In genomic region chr3:49172616-49173041, GRCh38 we compare ENCODE assay signal across 11 cellular contexts. TPM values are rescaled to one million over a fixed set of nuclear protein-coding genes. Genes with fewer than 3 reads are reported as not detected.
DNase-seq lines count a peak whose midpoint lies in the region; ATAC-seq, FAIRE-seq and TF ChIP-seq lines count a peak whose summit lies in the region.
"Had no signal": no experiment of that assay in that cellular context is flagged by ENCODE, and none has a peak within 500 bp of the region (broad histone marks: within the 10 kb centered on the region; RNA-seq: fewer than 3 reads in every experiment).

No MANE protein-coding gene starts in this region.

- no peak for ATAC-seq in HCT116
- 0 out of 3 replicates have a peak, but pooled peaks have one; percentile 3 for ATAC-seq in HepG2
- ATAC-seq in HG03442 (IDR thresholded peaks at IDR 0.05; ENCODE audit: unreplicated experiment), result no peak
- ATAC-seq: Panc1 had no signal

- in situ Hi-C loops in HepG2 (cut with HindIII; ENCODE audit: extremely low pct_ligation_motif_present, low pct_unique_long_range_greater_than_20kb), result loop anchor here (25.0 kb wide), 1 partner anchor 265 kb away; the partner anchor contains the start of gene NICN1

- H3K79me2 ChIP-seq in HCT116 (ENCODE audit: insufficient read depth, low read length), result no peaks in the 10 kb centered on the region
- no peaks in the 10 kb centered on the region for H3K79me2 ChIP-seq in HepG2 (ENCODE audit: insufficient read depth, low read length)
- peaks cover 23% of the 10 kb centered on the region for H3K79me2 ChIP-seq in smooth muscle cell (ENCODE audit: low read depth)

- H3K27ac ChIP-seq in HCT116 (ENCODE audit: low read depth, low read length) (peak overlapping the region; percentile 7; the same call in 1 of the 2 replicates), HepG2 (ENCODE audit: extremely low read length, insufficient read depth, low read length) (no peak overlapping the region), smooth muscle cell (ENCODE audit: low read depth) (peak overlapping the region; percentile 54)
- H3K27ac ChIP-seq: epithelial cell of prostate had no signal

- H3K36me3 ChIP-seq in HCT116 (ENCODE audit: control insufficient read depth in 1 of 2, insufficient read depth in 2 of 2, low read length in 2 of 2) (no peaks in the 10 kb centered on the region), HepG2 (replicated peaks in 1 of 2; ENCODE audit: control insufficient read depth in 1 of 2, insufficient read depth in 2 of 2, low read length in 2 of 2) (peaks cover 0 to 1% of the 10 kb centered on the region in 2 experiments; a peak in 1 of 5 replicates), smooth muscle cell (ENCODE audit: low read depth) (no peaks in the 10 kb centered on the region)

- intact Hi-C loops in HCT116 (cut with micrococcal nuclease) (loop anchor here (5.0 kb wide), 2 partner anchors 90 to 185 kb away; partner anchors contain the start of gene GPX1), MCF 10A (cut with micrococcal nuclease) (loop anchor here (5.0 kb wide), 1 partner anchor 125 kb away; no protein-coding TSS in a partner anchor), HepG2 (cut with micrococcal nuclease; ENCODE audit: unreplicated experiment) (no loop called here)

- H3K27me3 ChIP-seq in HCT116 (ENCODE audit: insufficient read depth, low read length) (no peaks in the 10 kb centered on the region), HepG2 (ENCODE audit: control insufficient read depth in 1 of 2, insufficient read depth in 2 of 2, low read length in 2 of 2) (no peaks in the 10 kb centered on the region), smooth muscle cell (ENCODE audit: low read depth) (no peaks in the 10 kb centered on the region)

- H3K4me2 ChIP-seq in HCT116 (ENCODE audit: low read length) (peak overlapping the region; percentile 99), HepG2 (ENCODE audit: low read depth, low read length) (peak overlapping the region; percentile 96), smooth muscle cell (peak overlapping the region; percentile 95)

- H3K4me1 ChIP-seq in HCT116 (ENCODE audit: control insufficient read depth in 1 of 2, insufficient read depth in 2 of 2, low read length in 2 of 2) (peaks cover 14 to 37% of the 10 kb centered on the region in 2 experiments; a peak in 3 of 4 replicates), HepG2 (ENCODE audit: insufficient read depth, low read length) (peaks cover 47% of the 10 kb centered on the region), smooth muscle cell (ENCODE audit: low read depth) (peaks cover 28% of the 10 kb centered on the region)

- no peaks in the 10 kb centered on the region for H3K9me3 Mint-ChIP-seq in MCF 10A (ENCODE audit: unreplicated experiment)
- H3K9me3 Mint-ChIP-seq in activated naive CD4-positive, alpha-beta T cell treated with anti-CD3 and anti-CD28 coated beads, Interleukin-2, amount 10 ng/mL, durations not matched to agents 7 days and 5 days, result no peaks in the 10 kb centered on the region

- POLR2A ChIA-PET in HCT116 (lab: Charles Lee), result no interaction called here
- POLR2A ChIA-PET in MCF 10A (lab: Yijun Ruan, JAX), result no interaction called here
- POLR2A ChIA-PET in HepG2 (lab: Yijun Ruan, JAX), result no interaction called here

- BruUV-seq in HCT116 (replicated peaks; lab: Mats Ljungman, UMichigan) (no TSS peak), MCF 10A (replicated peaks; lab: Mats Ljungman, UMichigan) (no TSS peak), HepG2 (replicated peaks; lab: Mats Ljungman, UMichigan) (no TSS peak)

- peaks cover 6% of the 10 kb centered on the region for H3K4me1 Mint-ChIP-seq in MCF 10A (ENCODE audit: insufficient read depth, unreplicated experiment)
- H3K4me1 Mint-ChIP-seq in activated naive CD4-positive, alpha-beta T cell treated with anti-CD3 and anti-CD28 coated beads, Interleukin-2, amount 10 ng/mL, durations not matched to agents 7 days and 5 days, result peaks cover 9% of the 10 kb centered on the region

- H3K4me3 ChIP-seq in HCT116 (replicated peaks in 1 of 2; ENCODE audit: low read depth in 1 of 2, low read length in 2 of 2) (no peak overlapping the region; a peak in 1 of 4 replicates), HepG2 (replicated peaks in 1 of 3; ENCODE audit: insufficient read depth in 1 of 3, low read depth in 2 of 3, low read length in 3 of 3) (peak overlapping the region; percentile 80 to 89 (median 80); a peak in 5 of 6 replicates), smooth muscle cell (peak overlapping the region; percentile 85)

- peak overlapping the region; percentile 73 for H3K4me3 Mint-ChIP-seq in MCF 10A (ENCODE audit: unreplicated experiment)
- H3K4me3 Mint-ChIP-seq in activated naive CD4-positive, alpha-beta T cell treated with anti-CD3 and anti-CD28 coated beads, Interleukin-2, amount 10 ng/mL, durations not matched to agents 7 days and 5 days, result no peak overlapping the region

- no peak for TF ChIP-seq POLR2A in HCT116 (IDR thresholded peaks at IDR 0.05; ENCODE audit: borderline replicate concordance, extremely low read depth, insufficient read depth, insufficient read length)
- no peak for TF ChIP-seq POLR2A in HepG2 (IDR thresholded peaks at IDR 0.05; ENCODE audit: insufficient read depth in 1 of 2, low read depth in 2 of 2, low read length in 2 of 2)

- no peaks in the 10 kb centered on the region for H3K27me3 Mint-ChIP-seq in MCF 10A (ENCODE audit: insufficient read depth, unreplicated experiment)
- peaks cover 26% of the 10 kb centered on the region for H3K27me3 Mint-ChIP-seq in activated naive CD4-positive, alpha-beta T cell treated with anti-CD3 and anti-CD28 coated beads, Interleukin-2, amount 10 ng/mL, durations not matched to agents 7 days and 5 days

- H3K36me3 Mint-ChIP-seq in MCF 10A (ENCODE audit: insufficient read depth, unreplicated experiment), result no peaks in the 10 kb centered on the region
- no peaks in the 10 kb centered on the region for H3K36me3 Mint-ChIP-seq in activated naive CD4-positive, alpha-beta T cell treated with anti-CD3 and anti-CD28 coated beads, Interleukin-2, amount 10 ng/mL, durations not matched to agents 7 days and 5 days

- no peaks in the 10 kb centered on the region for H3K9me2 ChIP-seq in HCT116 (ENCODE audit: insufficient read depth)

- no peaks in the 10 kb centered on the region for H4K20me1 ChIP-seq in HCT116 (ENCODE audit: insufficient read depth)
- no peaks in the 10 kb centered on the region for H4K20me1 ChIP-seq in HepG2 (ENCODE audit: insufficient read depth, low read length)
- no peaks in the 10 kb centered on the region for H4K20me1 ChIP-seq in smooth muscle cell (ENCODE audit: low read depth)

- 40% methylated on average over 1 of the region's 6 CpGs for WGBS in HepG2 (ENCODE audit: low lambda C conversion rate)
- 94% methylated on average over 6 of the region's 6 CpGs for whole genome bisulfite sequencing in smooth muscle cell (ENCODE audit: low lambda C conversion rate)

- TF ChIP-seq RAD21 in HCT116 (IDR thresholded peaks at IDR 0.05; ENCODE audit: low read depth) (no peak), HepG2 (CRISPR knock-in tag; IDR thresholded peaks at IDR 0.05) (no peak)

- H3F3A ChIP-seq in smooth muscle cell (ENCODE audit: low read depth), result no peaks in the 10 kb centered on the region

- H3K9me3 ChIP-seq in HCT116 (ENCODE audit: control insufficient read depth in 1 of 2, insufficient read depth in 1 of 2, low read depth in 1 of 2, low read length in 2 of 2) (no peaks in the 10 kb centered on the region), HepG2 (ENCODE audit: low read length) (no peaks in the 10 kb centered on the region), smooth muscle cell (replicated peaks; ENCODE audit: low read depth) (no peaks in the 10 kb centered on the region)

- TF ChIP-seq CTCF in HCT116 (IDR thresholded peaks at IDR 0.05 in 2 of 3, conservative IDR thresholded peaks at IDR 0.05 in 1 of 3; ENCODE audit: borderline replicate concordance in 1 of 3, insufficient read depth in 1 of 3, low read depth in 2 of 3, low read length in 2 of 3) (no peak), MCF 10A (IDR thresholded peaks at IDR 0.05; ENCODE audit: unreplicated experiment) (no peak), HepG2 (CRISPR knock-in tag; IDR thresholded peaks at IDR 0.05) (no peak), smooth muscle cell (IDR thresholded peaks at IDR 0.05; ENCODE audit: borderline replicate concordance, insufficient read depth, poor library complexity, severe bottlenecking) (no peak)

- H2AFZ ChIP-seq in HCT116 (ENCODE audit: low read depth, low read length, poor library complexity, severe bottlenecking) (no peak overlapping the region), HepG2 (ENCODE audit: low read length) (no peak overlapping the region), smooth muscle cell (ENCODE audit: low read depth) (no peak overlapping the region)

- no peak overlapping the region for H3K27ac Mint-ChIP-seq in MCF 10A (ENCODE audit: low read depth, unreplicated experiment)
- no peak overlapping the region for H3K27ac Mint-ChIP-seq in activated naive CD4-positive, alpha-beta T cell treated with anti-CD3 and anti-CD28 coated beads, Interleukin-2, amount 10 ng/mL, durations not matched to agents 7 days and 5 days

- DNase-seq in HCT116 (ENCODE audit: low read depth, low spot score), result no peak
- no peak for DNase-seq in MCF 10A (ENCODE audit: unreplicated experiment)
- DNase-seq in HepG2 (ENCODE audit: low spot score), result no peak
- DNase-seq in smooth muscle cell (lab: John Stamatoyannopoulos, UW; ENCODE audit: unreplicated experiment), result no peak
- DNase-seq in activated naive CD4-positive, alpha-beta T cell treated with anti-CD3 and anti-CD28 coated beads, Interleukin-2, amount 10 ng/mL, durations not matched to agents 7 days and 5 days, result no peak
- DNase-seq in GM19239 (ENCODE audit: insufficient read length, low spot score), result no peak
- no peak for DNase-seq in NCI-H2196 (lab: John Stamatoyannopoulos, UW; ENCODE audit: unreplicated experiment)
- DNase-seq: activated CD8-positive, alpha-beta memory T cell treated with anti-CD3 and anti-CD28 coated beads, Interleukin-2, amount 50 U/mL, for 4 hours had no signal

- no peak for TF ChIP-seq EP300 in HepG2 (IDR thresholded peaks at IDR 0.05; ENCODE audit: low read depth in 2 of 2, low read length in 2 of 2)
- TF ChIP-seq EP300 in HepG2 (CRISPR knock-in tag; IDR thresholded peaks at IDR 0.05; ENCODE audit: borderline replicate concordance), result no peak

- H3K9ac ChIP-seq in HCT116 (ENCODE audit: low read length) (no peak overlapping the region), HepG2 (ENCODE audit: insufficient read depth, low read depth, low read length) (peak overlapping the region; percentile 81), smooth muscle cell (ENCODE audit: low read depth) (peak overlapping the region; percentile 81)

- CTCF ChIA-PET in HCT116 (lab: Charles Lee), result interaction anchor here (1.3 kb wide), 1 partner anchor 277 kb away, joined by 3 read pairs; no protein-coding TSS in a partner anchor
- CTCF ChIA-PET in MCF 10A (lab: Yijun Ruan, JAX), result interaction anchor here (0.7 to 0.8 kb wide), 2 partner anchors 14 to 33 kb away, joined by 4 to 5 read pairs; no protein-coding TSS in a partner anchor
- CTCF ChIA-PET in HepG2 (lab: Yijun Ruan, JAX; ENCODE audit: low intra/inter-chr PET ratio, low total read pairs), result no interaction called here
- CTCF ChIA-PET in activated naive CD4-positive, alpha-beta T cell treated with anti-CD3 and anti-CD28 coated beads, Interleukin-2, amount 10 ng/mL, durations not matched to agents 7 days and 5 days (lab: Charles Lee), result interaction anchor here (0.6 kb wide), 1 partner anchor 9 kb away, joined by 3 read pairs; no protein-coding TSS in a partner anchor

- FAIRE-seq in HepG2 (lab: Jason Lieb, UNC) (no peak), GM19239 (lab: Jason Lieb, UNC) (no peak)

- RAD21 ChIA-PET in HCT116 (lab: Charles Lee; ENCODE audit: low non-redundant PET in 1 of 2, low total read pairs in 2 of 2, uncharacterized antibody in 2 of 2, unreplicated experiment in 2 of 2), result no interaction called here

RNA-seq across cellular contexts. Expression of gene KLHDC8B, which starts 1.2 kb away (rescaled TPM):
- total RNA-seq in HCT116 (2021; ENCODE audit: unreplicated experiment), result 10.4 TPM
- polyA plus RNA-seq in HCT116 (2012), result 10.8 and 11.6 TPM in 2 replicates
- 1.7 and 2.4 TPM in 2 replicates for total RNA-seq in MCF 10A (2022)
- 17.2 and 17.7 TPM in 2 replicates for total RNA-seq in HepG2 (2016; rRNA removed; fragmentation: Illumina TruSeq; extraction: Trizol)
- total RNA-seq in HepG2 (2016; cell fraction: cytosol; rRNA removed; fragmentation: Illumina TruSeq; extraction: Trizol; ENCODE audit: low read depth), result 5.3 and 6.0 TPM in 2 replicates
- 18.2 and 18.3 TPM in 2 replicates for total RNA-seq in HepG2 (2016; cell fraction: insoluble cytoplasmic fraction; rRNA removed; fragmentation: Illumina TruSeq; extraction: Trizol)
- total RNA-seq in HepG2 (2016; cell fraction: membrane; rRNA removed; fragmentation: Illumina TruSeq; extraction: Trizol), result 12.5 and 13.9 TPM in 2 replicates
- total RNA-seq in HepG2 (2016; cell fraction: nucleus; rRNA removed; fragmentation: Illumina TruSeq; extraction: Trizol), result 9.8 and 11.3 TPM in 2 replicates
- 17.8 and 25.3 TPM in 2 replicates for polyA plus RNA-seq in HepG2 (2011; rRNA removed)
- 22.1 and 25.8 TPM in 2 replicates for polyA plus RNA-seq in HepG2 (2011; cell fraction: cytosol; rRNA removed)
- polyA plus RNA-seq in HepG2 (2011; cell fraction: nucleus; rRNA removed), result 23.7 and 30.7 TPM in 2 replicates
- polyA plus RNA-seq in HepG2 (2012), result 10.3 and 15.5 TPM in 2 replicates
- polyA plus RNA-seq in HepG2 (2016; cell fraction: cytosol; fragmentation: Illumina TruSeq; extraction: Trizol; ENCODE audit: low read depth), result 3.5 and 4.4 TPM in 2 replicates
- 15.1 and 17.0 TPM in 2 replicates for polyA plus RNA-seq in HepG2 (2016; cell fraction: insoluble cytoplasmic fraction; fragmentation: Illumina TruSeq; extraction: Trizol; ENCODE audit: low read depth)
- 8.7 and 9.4 TPM in 2 replicates for polyA plus RNA-seq in HepG2 (2016; cell fraction: membrane; fragmentation: Illumina TruSeq; extraction: Trizol; ENCODE audit: low read depth)
- 19.1 and 19.7 TPM in 2 replicates for polyA plus RNA-seq in HepG2 (2016; cell fraction: nucleus; fragmentation: Illumina TruSeq; extraction: Trizol; ENCODE audit: insufficient read depth, low read depth)
- 1.0 and 28.1 TPM in 2 replicates for polyA minus RNA-seq in HepG2 (2011; rRNA and poly(A)+ RNA removed; ENCODE audit: low replicate concordance)
- polyA minus RNA-seq in HepG2 (2011; cell fraction: cytosol; rRNA and poly(A)+ RNA removed), result 8.4 and 13.7 TPM in 2 replicates
- polyA minus RNA-seq in HepG2 (2011; cell fraction: nucleus; rRNA and poly(A)+ RNA removed), result 9.1 and 15.0 TPM in 2 replicates
- total RNA-seq in smooth muscle cell, result 20.8 and 22.5 TPM in 2 replicates
- 42.1 and 51.9 TPM in 2 replicates for polyA plus RNA-seq in smooth muscle cell

RNA-seq across cellular contexts. Expression of gene CCDC71, which starts 6.5 kb away (rescaled TPM):
- total RNA-seq in HCT116 (2021; ENCODE audit: unreplicated experiment) (32.8 TPM), MCF 10A (2022) (25.7 and 26.0 TPM in 2 replicates), HepG2 (2016; rRNA removed; fragmentation: Illumina TruSeq; extraction: Trizol) (13.3 and 14.3 TPM in 2 replicates), smooth muscle cell (19.6 and 33.8 TPM in 2 replicates)
- 19.7 and 24.3 TPM in 2 replicates for polyA plus RNA-seq in HCT116 (2012)
- 4.1 and 4.7 TPM in 2 replicates for total RNA-seq in HepG2 (2016; cell fraction: cytosol; rRNA removed; fragmentation: Illumina TruSeq; extraction: Trizol; ENCODE audit: low read depth)
- 12.6 and 13.9 TPM in 2 replicates for total RNA-seq in HepG2 (2016; cell fraction: insoluble cytoplasmic fraction; rRNA removed; fragmentation: Illumina TruSeq; extraction: Trizol)
- total RNA-seq in HepG2 (2016; cell fraction: membrane; rRNA removed; fragmentation: Illumina TruSeq; extraction: Trizol), result 10.5 and 10.7 TPM in 2 replicates
- 9.0 and 9.1 TPM in 2 replicates for total RNA-seq in HepG2 (2016; cell fraction: nucleus; rRNA removed; fragmentation: Illumina TruSeq; extraction: Trizol)
- polyA plus RNA-seq in HepG2 (2011; rRNA removed) (9.7 and 14.9 TPM in 2 replicates), smooth muscle cell (0.59 and 0.80 TPM in 2 replicates)
- polyA plus RNA-seq in HepG2 (2011; cell fraction: cytosol; rRNA removed), result 11.8 and 15.0 TPM in 2 replicates
- 12.1 and 12.2 TPM in 2 replicates for polyA plus RNA-seq in HepG2 (2011; cell fraction: nucleus; rRNA removed)
- polyA plus RNA-seq in HepG2 (2012), result 6.4 and 7.7 TPM in 2 replicates
- 2.1 and 3.0 TPM in 2 replicates for polyA plus RNA-seq in HepG2 (2016; cell fraction: cytosol; fragmentation: Illumina TruSeq; extraction: Trizol; ENCODE audit: low read depth)
- polyA plus RNA-seq in HepG2 (2016; cell fraction: insoluble cytoplasmic fraction; fragmentation: Illumina TruSeq; extraction: Trizol; ENCODE audit: low read depth), result 15.2 TPM in 2 replicates
- 5.5 and 5.6 TPM in 2 replicates for polyA plus RNA-seq in HepG2 (2016; cell fraction: membrane; fragmentation: Illumina TruSeq; extraction: Trizol; ENCODE audit: low read depth)
- 9.9 and 12.2 TPM in 2 replicates for polyA plus RNA-seq in HepG2 (2016; cell fraction: nucleus; fragmentation: Illumina TruSeq; extraction: Trizol; ENCODE audit: insufficient read depth, low read depth)
- 56.3 and 64.8 TPM in 2 replicates for polyA minus RNA-seq in HepG2 (2011; rRNA and poly(A)+ RNA removed; ENCODE audit: low replicate concordance)
- polyA minus RNA-seq in HepG2 (2011; cell fraction: cytosol; rRNA and poly(A)+ RNA removed), result 9.1 and 9.9 TPM in 2 replicates
- polyA minus RNA-seq in HepG2 (2011; cell fraction: nucleus; rRNA and poly(A)+ RNA removed), result 24.2 and 24.7 TPM in 2 replicates

RNA-seq across cellular contexts. Expression of gene LAMB2, which starts 39.8 kb away (rescaled TPM):
- 213 TPM for total RNA-seq in HCT116 (2021; ENCODE audit: unreplicated experiment)
- 277 and 293 TPM in 2 replicates for polyA plus RNA-seq in HCT116 (2012)
- 224 and 264 TPM in 2 replicates for total RNA-seq in MCF 10A (2022)
- total RNA-seq in HepG2 (2016; rRNA removed; fragmentation: Illumina TruSeq; extraction: Trizol), result 67.9 and 208 TPM in 2 replicates
- total RNA-seq in HepG2 (2016; cell fraction: cytosol; rRNA removed; fragmentation: Illumina TruSeq; extraction: Trizol; ENCODE audit: low read depth), result 13.5 and 15.2 TPM in 2 replicates
- total RNA-seq in HepG2 (2016; cell fraction: insoluble cytoplasmic fraction; rRNA removed; fragmentation: Illumina TruSeq; extraction: Trizol), result 56.7 and 217 TPM in 2 replicates
- 16.6 and 17.9 TPM in 2 replicates for total RNA-seq in HepG2 (2016; cell fraction: membrane; rRNA removed; fragmentation: Illumina TruSeq; extraction: Trizol)
- total RNA-seq in HepG2 (2016; cell fraction: nucleus; rRNA removed; fragmentation: Illumina TruSeq; extraction: Trizol), result 198 and 230 TPM in 2 replicates
- polyA plus RNA-seq in HepG2 (2011; rRNA removed), result 443 and 619 TPM in 2 replicates
- polyA plus RNA-seq in HepG2 (2011; cell fraction: cytosol; rRNA removed), result 165 and 171 TPM in 2 replicates
- 2,056 and 2,231 TPM in 2 replicates for polyA plus RNA-seq in HepG2 (2011; cell fraction: nucleus; rRNA removed)
- polyA plus RNA-seq in HepG2 (2012), result 234 and 362 TPM in 2 replicates
- 7.4 and 10.4 TPM in 2 replicates for polyA plus RNA-seq in HepG2 (2016; cell fraction: cytosol; fragmentation: Illumina TruSeq; extraction: Trizol; ENCODE audit: low read depth)
- polyA plus RNA-seq in HepG2 (2016; cell fraction: insoluble cytoplasmic fraction; fragmentation: Illumina TruSeq; extraction: Trizol; ENCODE audit: low read depth), result 45.9 and 61.9 TPM in 2 replicates
- 9.9 and 13.5 TPM in 2 replicates for polyA plus RNA-seq in HepG2 (2016; cell fraction: membrane; fragmentation: Illumina TruSeq; extraction: Trizol; ENCODE audit: low read depth)
- 423 and 430 TPM in 2 replicates for polyA plus RNA-seq in HepG2 (2016; cell fraction: nucleus; fragmentation: Illumina TruSeq; extraction: Trizol; ENCODE audit: insufficient read depth, low read depth)
- 13.3 and 724 TPM in 2 replicates for polyA minus RNA-seq in HepG2 (2011; rRNA and poly(A)+ RNA removed; ENCODE audit: low replicate concordance)
- polyA minus RNA-seq in HepG2 (2011; cell fraction: cytosol; rRNA and poly(A)+ RNA removed), result 108 and 211 TPM in 2 replicates
- polyA minus RNA-seq in HepG2 (2011; cell fraction: nucleus; rRNA and poly(A)+ RNA removed), result 147 and 217 TPM in 2 replicates
- total RNA-seq in smooth muscle cell, result 354 and 503 TPM in 2 replicates
- polyA plus RNA-seq in smooth muscle cell, result 456 and 471 TPM in 2 replicates

RNA-seq across cellular contexts. Expression of gene USP19, which starts 52.0 kb away (rescaled TPM):
- total RNA-seq in HCT116 (2021; ENCODE audit: unreplicated experiment) (92.8 TPM), MCF 10A (2022) (39.3 and 51.4 TPM in 2 replicates), HepG2 (2016; rRNA removed; fragmentation: Illumina TruSeq; extraction: Trizol) (31.7 and 33.8 TPM in 2 replicates), smooth muscle cell (21.1 and 42.3 TPM in 2 replicates)
- 58.3 and 75.2 TPM in 2 replicates for polyA plus RNA-seq in HCT116 (2012)
- total RNA-seq in HepG2 (2016; cell fraction: cytosol; rRNA removed; fragmentation: Illumina TruSeq; extraction: Trizol; ENCODE audit: low read depth), result 3.2 and 3.3 TPM in 2 replicates
- 28.9 and 29.8 TPM in 2 replicates for total RNA-seq in HepG2 (2016; cell fraction: insoluble cytoplasmic fraction; rRNA removed; fragmentation: Illumina TruSeq; extraction: Trizol)
- 7.3 and 7.8 TPM in 2 replicates for total RNA-seq in HepG2 (2016; cell fraction: membrane; rRNA removed; fragmentation: Illumina TruSeq; extraction: Trizol)
- 30.6 and 33.3 TPM in 2 replicates for total RNA-seq in HepG2 (2016; cell fraction: nucleus; rRNA removed; fragmentation: Illumina TruSeq; extraction: Trizol)
- polyA plus RNA-seq in HepG2 (2011; rRNA removed) (28.3 and 36.6 TPM in 2 replicates), smooth muscle cell (20.6 and 22.1 TPM in 2 replicates)
- polyA plus RNA-seq in HepG2 (2011; cell fraction: cytosol; rRNA removed), result 20.1 and 31.8 TPM in 2 replicates
- 90.2 and 110 TPM in 2 replicates for polyA plus RNA-seq in HepG2 (2011; cell fraction: nucleus; rRNA removed)
- polyA plus RNA-seq in HepG2 (2012), result 21.9 and 23.6 TPM in 2 replicates
- polyA plus RNA-seq in HepG2 (2016; cell fraction: cytosol; fragmentation: Illumina TruSeq; extraction: Trizol; ENCODE audit: low read depth), result 0.88 and 1.7 TPM in 2 replicates
- polyA plus RNA-seq in HepG2 (2016; cell fraction: insoluble cytoplasmic fraction; fragmentation: Illumina TruSeq; extraction: Trizol; ENCODE audit: low read depth), result 19.6 and 20.4 TPM in 2 replicates
- 2.9 and 3.5 TPM in 2 replicates for polyA plus RNA-seq in HepG2 (2016; cell fraction: membrane; fragmentation: Illumina TruSeq; extraction: Trizol; ENCODE audit: low read depth)
- 46.8 and 50.9 TPM in 2 replicates for polyA plus RNA-seq in HepG2 (2016; cell fraction: nucleus; fragmentation: Illumina TruSeq; extraction: Trizol; ENCODE audit: insufficient read depth, low read depth)
- 183 and 184 TPM in 2 replicates for polyA minus RNA-seq in HepG2 (2011; rRNA and poly(A)+ RNA removed; ENCODE audit: low replicate concordance)
- 23.4 and 29.4 TPM in 2 replicates for polyA minus RNA-seq in HepG2 (2011; cell fraction: cytosol; rRNA and poly(A)+ RNA removed)
- polyA minus RNA-seq in HepG2 (2011; cell fraction: nucleus; rRNA and poly(A)+ RNA removed), result 26.7 and 30.1 TPM in 2 replicates

Comparison
In these comparisons a context has a peak if more than half of its experiments do, and no peak if none do; other contexts are left out.
1. H3K4me3 ChIP-seq: peak in HepG2 (3 of 3) and smooth muscle cell (single experiment); none in HCT116 (0 of 2).
2. Of the 20 proteins assayed by ChIP-seq in both HepG2 and HCT116: peak only in HepG2: ZNF274; only in HCT116: none; in both: ZFX; in neither: 18.
3. Peak in every context shown above with its lines, with median percentiles within 50 percentile points of each other: H3K4me2 ChIP-seq.